8 cellular contexts compared by ENCODE assay signal in genomic region chr13:27425151-27425917, GRCh38. TPM values are rescaled to one million over a fixed set of nuclear protein-coding genes. Genes with fewer than 3 reads are reported as not detected.
DNase-seq lines count a peak whose midpoint lies in the region; ATAC-seq, FAIRE-seq and TF ChIP-seq lines count a peak whose summit lies in the region.

No MANE protein-coding gene starts in this region.

- H3K4me1 ChIP-seq in A549 (peaks cover 17% of the 10 kb centered on the region), OCI-LY3 (ENCODE audit: low read length) (peaks cover 35% of the 10 kb centered on the region), mucosa of rectum (ENCODE audit: control insufficient read depth in 2 of 2, insufficient read depth in 2 of 2, low read length in 2 of 2) (peaks cover 27 to 30% of the 10 kb centered on the region in 2 donors)

- H3K27me3 ChIP-seq in OCI-LY3 (ENCODE audit: low read depth, low read length) (no peaks in the 10 kb centered on the region), mucosa of rectum (ENCODE audit: control insufficient read depth in 2 of 2, insufficient read depth in 2 of 2, low read length in 2 of 2) (no peaks in the 10 kb centered on the region)

- intact Hi-C loops in posterior vena cava (cut with DNase I) = loop anchor here (10.0 kb wide), 2 partner anchors 51 to 1051 kb away; no protein-coding TSS in a partner anchor

- no peak for FAIRE-seq in A549 (lab: Jason Lieb, UNC)

- no peak for TF ChIP-seq RAD21 in A549 (conservative IDR thresholded peaks at IDR 0.05 in 1 of 2, IDR thresholded peaks at IDR 0.05 in 1 of 2)

- H3K27ac ChIP-seq in A549 (peak overlapping the region; percentile 86 to 97), OCI-LY3 (ENCODE audit: low read length) (peak overlapping the region; percentile 89), mucosa of rectum (ENCODE audit: low read depth in 2 of 2, low read length in 2 of 2) (peak overlapping the region; percentile 85 to 88)

- H3K4me1 Mint-ChIP-seq in central memory CD8-positive, alpha-beta T cell = peaks cover 38% of the 10 kb centered on the region

- DNase-seq in A549 (ENCODE audit: low read depth in 1 of 2, low spot score in 1 of 2) = no peak
- DNase-seq in central memory CD8-positive, alpha-beta T cell (ENCODE audit: low spot score in 2 of 2) = no peak
- no peak for DNase-seq in posterior vena cava (ENCODE audit: low spot score)
- DNase-seq in NCI-H2227 (lab: John Stamatoyannopoulos, UW; ENCODE audit: unreplicated experiment) = no peak

- H3K36me3 ChIP-seq in OCI-LY3 (replicated peaks; ENCODE audit: low read depth, low read length) (peaks cover 53% of the 10 kb centered on the region), mucosa of rectum (ENCODE audit: control insufficient read depth in 2 of 2, insufficient read depth in 2 of 2, low read length in 2 of 2) (peaks cover 16 to 18% of the 10 kb centered on the region in 2 donors)

- H3K36me3 Mint-ChIP-seq in central memory CD8-positive, alpha-beta T cell (ENCODE audit: insufficient read depth) = peaks cover 46% of the 10 kb centered on the region

- CTCF ChIA-PET in A549 (lab: Yijun Ruan, JAX) = interaction anchor here (0.6 to 5.3 kb wide), 16 partner anchors 11 to 560 kb away, joined by 3 to 28 read pairs (median 4); no protein-coding TSS in a partner anchor

- peak overlapping the region; percentile 93 for H3K27ac Mint-ChIP-seq in central memory CD8-positive, alpha-beta T cell (ENCODE audit: low read depth)

- H3K9ac ChIP-seq in OCI-LY3 (ENCODE audit: low read length) = peak overlapping the region; percentile 90
- H3K9ac ChIP-seq in mucosa of rectum (ENCODE audit: low read depth in 1 of 2, low read length in 2 of 2) = peak overlapping the region; percentile 28 to 68

- H3K27me3 Mint-ChIP-seq in central memory CD8-positive, alpha-beta T cell = no peaks in the 10 kb centered on the region

- H3K4me3 ChIP-seq in A549 = peak overlapping the region; percentile 67
- peak overlapping the region; percentile 88 for H3K4me3 ChIP-seq in OCI-LY3 (ENCODE audit: low read length)
- peak overlapping the region; percentile 84 to 98 for H3K4me3 ChIP-seq in mucosa of rectum (ENCODE audit: low read length in 2 of 2)

- ATAC-seq in A549 = peak in 1 of 2 experiments; percentile 10; a peak in 3 of 6 replicates
- peak; percentile 3 for ATAC-seq in GM18907 (IDR thresholded peaks at IDR 0.05; ENCODE audit: unreplicated experiment)
- peak; percentile 2 for ATAC-seq in central memory CD8-positive, alpha-beta T cell (replicated peaks; ENCODE audit: extremely low read depth, poor library complexity, severe bottlenecking)
- no peak for ATAC-seq in HG02938 (IDR thresholded peaks at IDR 0.05; ENCODE audit: unreplicated experiment)

- H3K79me2 ChIP-seq in OCI-LY3 (ENCODE audit: low read length) = peaks cover 64% of the 10 kb centered on the region

- H3K4me2 ChIP-seq in A549 (peak overlapping the region; percentile 96), OCI-LY3 (ENCODE audit: low read length) (peak overlapping the region; percentile 95)

- H3K4me3 Mint-ChIP-seq in central memory CD8-positive, alpha-beta T cell = peak overlapping the region; percentile 78

- no peak overlapping the region for H2AFZ ChIP-seq in OCI-LY3 (ENCODE audit: low read depth, low read length)

- 45% methylated on average over 9 of the region's 13 CpGs for WGBS in A549 (ENCODE audit: missing lambda C conversion rate)

- no peak for TF ChIP-seq CTCF in A549 (IDR thresholded peaks at IDR 0.05)
- TF ChIP-seq CTCF in OCI-LY3 (IDR thresholded peaks at IDR 0.05; ENCODE audit: low read depth, low read length) = no peak

- peaks cover 15% of the 10 kb centered on the region for H4K20me1 ChIP-seq in OCI-LY3 (ENCODE audit: insufficient read depth, low read length)

- POLR2A ChIA-PET in A549 (lab: Yijun Ruan, JAX) = interaction anchor here (1.0 to 1.6 kb wide), 2 partner anchors 25 to 536 kb away, joined by 4 to 5 read pairs (median 5); partner anchors contain the start of gene MTIF3

- H3K9me3 ChIP-seq in A549 (no peaks in the 10 kb centered on the region), OCI-LY3 (ENCODE audit: insufficient read depth, low read length) (no peaks in the 10 kb centered on the region), mucosa of rectum (ENCODE audit: control insufficient read depth in 2 of 2, low read length in 2 of 2) (no peaks in the 10 kb centered on the region)

- no peak for TF ChIP-seq POLR2A in A549 (IDR thresholded peaks at IDR 0.05; ENCODE audit: low read length)

- no peaks in the 10 kb centered on the region for H3K9me3 Mint-ChIP-seq in central memory CD8-positive, alpha-beta T cell

- no peak for TF ChIP-seq EP300 in A549 (IDR thresholded peaks at IDR 0.05)

TF ChIP-seq in A549, 52 proteins besides CTCF, POLR2A, EP300 and RAD21 (continues in another document):
- TF ChIP-seq KDM1A (IDR thresholded peaks at IDR 0.05; ENCODE audit: low read depth) (no peak), CBX8 (IDR thresholded peaks at IDR 0.05) (no peak), ZFP36 (IDR thresholded peaks at IDR 0.05; ENCODE audit: borderline replicate concordance, partially characterized antibody) (no peak), TP53 (CRISPR knock-in tag; IDR thresholded peaks at IDR 0.05) (no peak), PBX3 (IDR thresholded peaks at IDR 0.05) (no peak), REST (IDR thresholded peaks at IDR 0.05) (no peak), EHF (CRISPR knock-in tag; IDR thresholded peaks at IDR 0.05) (no peak), ELK1 (IDR thresholded peaks at IDR 0.05; ENCODE audit: low read depth, low read length) (no peak), FOSL2 (IDR thresholded peaks at IDR 0.05) (no peak), FOSL2 (CRISPR knock-in tag; IDR thresholded peaks at IDR 0.05) (no peak), CEBPB (IDR thresholded peaks at IDR 0.05) (no peak), POLR2AphosphoS2 (conservative IDR thresholded peaks at IDR 0.05; ENCODE audit: low read length) (no peak), EHMT2 (IDR thresholded peaks at IDR 0.05; ENCODE audit: low read depth) (no peak), NR3C1 (IDR thresholded peaks at IDR 0.05) (no peak), HES2 (IDR thresholded peaks at IDR 0.05) (no peak)

RNA-seq across cellular contexts. Expression of gene GTF3A, which starts 0.9 kb away (rescaled TPM):
- 125 and 132 TPM in 2 replicates for polyA plus RNA-seq in A549 (2011; rRNA removed)
- polyA plus RNA-seq in A549 (2012; cell fraction: cytosol; rRNA removed) = 70.0 and 94.7 TPM in 2 replicates
- 45.4 and 53.6 TPM in 2 replicates for polyA plus RNA-seq in A549 (2012; cell fraction: nucleus; rRNA removed)
- polyA plus RNA-seq in A549 (2017; fragmentation: RNase III; extraction: RNeasy Plus Mini Kit Qiagen cat#74134 plus additional on column Dnase treatment) = 93.1 to 99.6 TPM (median 93.4 TPM) in 3 replicates
- polyA minus RNA-seq in A549 (2011; rRNA and poly(A)+ RNA removed) = 38.5 and 41.4 TPM in 2 replicates
- total RNA-seq in posterior vena cava = 10 to 100 TPM; 83.2 to 99.9 TPM

RNA-seq across cellular contexts. Expression of gene MTIF3, which starts 25.0 kb away (rescaled TPM):
- polyA plus RNA-seq in A549 (2011; rRNA removed) (50.3 and 61.8 TPM in 2 replicates), A549 (2017; fragmentation: RNase III; extraction: RNeasy Plus Mini Kit Qiagen cat#74134 plus additional on column Dnase treatment) (31.6 to 32.4 TPM (median 31.7 TPM) in 3 replicates)
- polyA plus RNA-seq in A549 (2012; cell fraction: cytosol; rRNA removed) = 13.5 and 15.6 TPM in 2 replicates
- 4.6 and 6.8 TPM in 2 replicates for polyA plus RNA-seq in A549 (2012; cell fraction: nucleus; rRNA removed)
- polyA minus RNA-seq in A549 (2011; rRNA and poly(A)+ RNA removed) = 7.8 and 12.4 TPM in 2 replicates
- total RNA-seq in posterior vena cava = 10 to 100 TPM; 32.9 to 39.4 TPM
